ENCODE assay signal across 28 cellular contexts in genomic region chr5:34003941-34004340, GRCh38. TPM values are rescaled to one million over a fixed set of nuclear protein-coding genes. Genes with fewer than 3 reads are reported as not detected.
DNase-seq lines count a peak whose midpoint lies in the region; ATAC-seq, FAIRE-seq and TF ChIP-seq lines count a peak whose summit lies in the region.
"Had no signal": no experiment of that assay in that cellular context is flagged by ENCODE, and none has a peak within 500 bp of the region (broad histone marks: within the 10 kb centered on the region; RNA-seq: fewer than 3 reads in every experiment).

No MANE protein-coding gene starts in this region.

- peaks cover 56% of the 10 kb centered on the region for H3K4me1 Mint-ChIP-seq in chondrocyte (ENCODE audit: low read depth)
- peaks cover 16% of the 10 kb centered on the region for H3K4me1 Mint-ChIP-seq in activated naive CD4-positive, alpha-beta T cell treated with anti-CD3 and anti-CD28 coated beads, Interleukin-2, amount 10 ng/mL, durations not matched to agents 7 days and 5 days

- no peak overlapping the region for H3K4me2 ChIP-seq in osteoblast (ENCODE audit: insufficient read depth, low read length)
- H3K4me2 ChIP-seq: A549; BLaER1 treated with 17β-estradiol and CSF1 and Interleukin-3, amounts not matched to agents 10 nM and 100 nM; GM23338 had no signal

- no peaks in the 10 kb centered on the region for H3K9me3 Mint-ChIP-seq in chondrocyte (ENCODE audit: low read depth)
- no peaks in the 10 kb centered on the region for H3K9me3 Mint-ChIP-seq in activated naive CD4-positive, alpha-beta T cell treated with anti-CD3 and anti-CD28 coated beads, Interleukin-2, amount 10 ng/mL, durations not matched to agents 7 days and 5 days
- H3K9me3 Mint-ChIP-seq: CD4-positive, alpha-beta T cell; GM23338; H9 had no signal

- no peaks in the 10 kb centered on the region for H3K27me3 Mint-ChIP-seq in chondrocyte (ENCODE audit: low read depth)
- H3K27me3 Mint-ChIP-seq in activated naive CD4-positive, alpha-beta T cell treated with anti-CD3 and anti-CD28 coated beads, Interleukin-2, amount 10 ng/mL, durations not matched to agents 7 days and 5 days, result no peaks in the 10 kb centered on the region
- H3K27me3 Mint-ChIP-seq: CD4-positive, alpha-beta T cell had no signal

- H4K20me1 ChIP-seq in osteoblast (ENCODE audit: insufficient read depth, low read length), result no peaks in the 10 kb centered on the region
- H4K20me1 ChIP-seq: BLaER1 treated with 17β-estradiol and CSF1 and Interleukin-3, amounts not matched to agents 10 nM and 100 nM had no signal

- peak overlapping the region; percentile 18 for H3K27ac ChIP-seq in stomach smooth muscle (ENCODE audit: low read length)
- H3K27ac ChIP-seq in osteoblast (ENCODE audit: low read depth, low read length), result no peak overlapping the region
- H3K27ac ChIP-seq: A549; BLaER1 treated with 17β-estradiol and CSF1 and Interleukin-3, amounts not matched to agents 10 nM and 100 nM had no signal

- no peak overlapping the region for H3K9ac ChIP-seq in stomach smooth muscle (ENCODE audit: low read length in 2 of 2)
- H3K9ac ChIP-seq: BLaER1 treated with 17β-estradiol and CSF1 and Interleukin-3, amounts not matched to agents 10 nM and 100 nM had no signal

- FAIRE-seq in HTR-8/SVneo (lab: Jason Lieb, UNC), result peak; percentile 13
- FAIRE-seq: A549, G401.6 had no signal

- no peak overlapping the region for H3K4me3 ChIP-seq in stomach smooth muscle (ENCODE audit: low read length in 2 of 2)
- no peak overlapping the region for H3K4me3 ChIP-seq in osteoblast (ENCODE audit: insufficient read depth, low read length)
- H3K4me3 ChIP-seq: A549; BLaER1 treated with 17β-estradiol and CSF1 and Interleukin-3, amounts not matched to agents 10 nM and 100 nM; GM23338; MG63 had no signal

- no peak for ATAC-seq in GM21723 (IDR thresholded peaks at IDR 0.05; ENCODE audit: unreplicated experiment)
- ATAC-seq: A549, GM23338, Panc1 had no signal

- peaks cover 15% of the 10 kb centered on the region for H3K36me3 Mint-ChIP-seq in chondrocyte (ENCODE audit: low read depth)
- H3K36me3 Mint-ChIP-seq in activated naive CD4-positive, alpha-beta T cell treated with anti-CD3 and anti-CD28 coated beads, Interleukin-2, amount 10 ng/mL, durations not matched to agents 7 days and 5 days, result peaks cover 10% of the 10 kb centered on the region

- peaks cover 13 to 15% of the 10 kb centered on the region in 2 donors for H3K36me3 ChIP-seq in stomach smooth muscle (ENCODE audit: control insufficient read depth in 2 of 2, insufficient read depth in 2 of 2, low read length in 2 of 2)
- H3K36me3 ChIP-seq in osteoblast (ENCODE audit: insufficient read depth, low read length), result peaks cover 18% of the 10 kb centered on the region
- H3K36me3 ChIP-seq: MG63 had no signal

- H3K79me2 ChIP-seq in osteoblast (ENCODE audit: insufficient read depth, low read length), result peaks cover 13% of the 10 kb centered on the region

- H3K9me3 ChIP-seq in stomach smooth muscle (ENCODE audit: control insufficient read depth in 2 of 2, low read length in 2 of 2), result no peaks in the 10 kb centered on the region
- no peaks in the 10 kb centered on the region for H3K9me3 ChIP-seq in osteoblast (ENCODE audit: low read depth, low read length)
- H3K9me3 ChIP-seq: A549; BLaER1 treated with 17β-estradiol and CSF1 and Interleukin-3, amounts not matched to agents 10 nM and 100 nM; MG63 had no signal

- H2AFZ ChIP-seq in osteoblast (ENCODE audit: low read length), result no peak overlapping the region
- H2AFZ ChIP-seq: GM23338 had no signal

- DNase-seq in HTR-8/SVneo (ENCODE audit: insufficient read length, low spot score) (no peak), chondrocyte (ENCODE audit: low spot score) (no peak), kidney glomerular epithelial cell (lab: John Stamatoyannopoulos, UW) (peak; percentile 25), osteoblast (ENCODE audit: insufficient read length, low spot score, missing footprints) (no peak)
- no peak for DNase-seq in activated naive CD4-positive, alpha-beta T cell treated with anti-CD3 and anti-CD28 coated beads, Interleukin-2, amount 10 ng/mL, durations not matched to agents 7 days and 5 days
- DNase-seq: AML-193; CD4-positive, alpha-beta T cell; DMS53; H9; KBM-7; MG63; NCI-H1417; NCI-H1694; NCI-H2029 treated with DMSO at 0.1 percent for 48 hours; NCI-H2227 treated with DMSO at 0.1 percent for 48 hours; NCI-H526 treated with DMSO at 0.1 percent for 48 hours; SHP77 treated with DMSO at 0.1 percent for 48 hours had no signal

- CTCF ChIA-PET in activated naive CD4-positive, alpha-beta T cell treated with anti-CD3 and anti-CD28 coated beads, Interleukin-2, amount 10 ng/mL, durations not matched to agents 7 days and 5 days (lab: Charles Lee), result no interaction called here

- H3K4me3 Mint-ChIP-seq in chondrocyte (ENCODE audit: unreplicated experiment), result no peak overlapping the region
- no peak overlapping the region for H3K4me3 Mint-ChIP-seq in activated naive CD4-positive, alpha-beta T cell treated with anti-CD3 and anti-CD28 coated beads, Interleukin-2, amount 10 ng/mL, durations not matched to agents 7 days and 5 days
- H3K4me3 Mint-ChIP-seq: CD4-positive, alpha-beta T cell; GM23338; H9 had no signal

- peaks cover 21% of the 10 kb centered on the region for H3K4me1 ChIP-seq in stomach smooth muscle (ENCODE audit: control insufficient read depth, insufficient read depth, low read length)
- peaks cover 19% of the 10 kb centered on the region for H3K4me1 ChIP-seq in osteoblast (ENCODE audit: insufficient read depth, low read length)

- TF ChIP-seq CTCF in chondrocyte (IDR thresholded peaks at IDR 0.05) (no peak), osteoblast (IDR thresholded peaks at IDR 0.05; ENCODE audit: extremely low read depth, low read depth, low read length) (no peak)

- no peaks in the 10 kb centered on the region for H3K27me3 ChIP-seq in stomach smooth muscle (ENCODE audit: control insufficient read depth in 1 of 2, insufficient read depth in 2 of 2, low read length in 2 of 2)
- H3K27me3 ChIP-seq in osteoblast (ENCODE audit: insufficient read depth, low read length), result no peaks in the 10 kb centered on the region
- H3K27me3 ChIP-seq: BLaER1 treated with 17β-estradiol and CSF1 and Interleukin-3, amounts not matched to agents 10 nM and 100 nM; MG63 had no signal

- H3K27ac Mint-ChIP-seq in chondrocyte (ENCODE audit: unreplicated experiment), result peak overlapping the region; percentile 49
- no peak overlapping the region for H3K27ac Mint-ChIP-seq in activated naive CD4-positive, alpha-beta T cell treated with anti-CD3 and anti-CD28 coated beads, Interleukin-2, amount 10 ng/mL, durations not matched to agents 7 days and 5 days
- H3K27ac Mint-ChIP-seq: CD4-positive, alpha-beta T cell; GM23338; H9 had no signal

RNA-seq across cellular contexts. Expression of gene AMACR, which starts 3.9 kb away (rescaled TPM):
- total RNA-seq in chondrocyte (13.7 to 20.4 TPM (median 15.3 TPM) in 3 replicates), osteoblast (15.2 and 15.3 TPM in 2 replicates)

RNA-seq across cellular contexts. Expression of gene SLC45A2, which starts 19.4 kb away (rescaled TPM):
- total RNA-seq in chondrocyte, result 0.12 to 0.51 TPM in 2 of 3 replicates, not detected in the other
- total RNA-seq in osteoblast, result 0.36 and 0.59 TPM in 2 replicates
- total RNA-seq: CD4-positive, alpha-beta T cell; Daoy; GM23338; H9; HT1080; NCI-H460; OCI-LY7 had no signal

RNA-seq across cellular contexts. Expression of gene C1QTNF3, which starts 39.1 kb away (rescaled TPM):
- total RNA-seq in chondrocyte (1.5 to 2.6 TPM (median 2.1 TPM) in 3 replicates), osteoblast (2.2 and 2.4 TPM in 2 replicates)
